In the genomic region with DNA sequence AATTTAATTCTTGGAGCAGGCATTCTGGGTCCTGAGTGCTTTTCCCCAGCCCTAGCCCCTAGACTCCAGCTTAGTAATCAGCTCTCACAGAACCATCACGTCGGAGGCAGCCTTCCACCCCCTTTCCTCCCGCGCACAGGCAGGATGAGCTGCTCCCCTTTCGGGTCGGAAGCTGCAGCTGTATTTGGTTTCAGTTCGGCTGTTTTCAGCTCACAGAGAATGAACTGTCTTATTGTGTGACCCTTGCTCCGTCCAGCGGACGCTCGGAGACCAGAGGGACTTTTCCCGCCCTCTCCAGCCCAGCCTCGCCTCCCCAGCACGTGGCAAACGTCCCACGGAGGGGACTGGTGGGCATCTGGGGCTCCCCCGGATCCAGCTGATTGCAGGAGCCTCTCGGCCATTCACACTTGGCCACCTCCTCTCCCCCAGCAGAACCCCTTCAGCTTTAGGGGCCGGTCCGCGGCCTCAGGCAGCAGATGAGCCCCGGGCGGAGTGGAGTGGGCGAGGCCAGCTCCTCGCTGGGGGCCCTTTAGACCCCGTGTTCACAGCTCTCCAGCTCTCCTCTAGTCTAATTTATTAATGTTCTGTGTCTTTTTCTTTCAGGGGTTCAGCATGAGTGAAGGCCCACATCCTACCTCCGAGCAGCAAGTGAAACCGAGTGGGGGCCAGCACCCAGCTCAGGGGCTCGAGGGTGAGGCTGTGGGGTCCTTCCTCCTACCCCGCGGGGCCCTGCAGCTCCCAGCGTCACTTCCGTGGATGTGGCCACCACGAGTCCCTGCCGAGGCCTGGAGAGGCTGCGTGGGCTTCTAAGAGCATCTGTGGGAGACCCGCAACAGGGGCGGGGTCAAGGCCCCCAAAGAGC, we compare ENCODE assay signal across 1 cellular context.
TF ChIP-seq lines count a peak whose summit lies in the region.

No MANE protein-coding gene starts in this region.

TF ChIP-seq in HepG2, 621 proteins besides CTCF, POLR2A, EP300 and RAD21 (continued from another document and continues in another):
- TF ChIP-seq, protein P1, sequence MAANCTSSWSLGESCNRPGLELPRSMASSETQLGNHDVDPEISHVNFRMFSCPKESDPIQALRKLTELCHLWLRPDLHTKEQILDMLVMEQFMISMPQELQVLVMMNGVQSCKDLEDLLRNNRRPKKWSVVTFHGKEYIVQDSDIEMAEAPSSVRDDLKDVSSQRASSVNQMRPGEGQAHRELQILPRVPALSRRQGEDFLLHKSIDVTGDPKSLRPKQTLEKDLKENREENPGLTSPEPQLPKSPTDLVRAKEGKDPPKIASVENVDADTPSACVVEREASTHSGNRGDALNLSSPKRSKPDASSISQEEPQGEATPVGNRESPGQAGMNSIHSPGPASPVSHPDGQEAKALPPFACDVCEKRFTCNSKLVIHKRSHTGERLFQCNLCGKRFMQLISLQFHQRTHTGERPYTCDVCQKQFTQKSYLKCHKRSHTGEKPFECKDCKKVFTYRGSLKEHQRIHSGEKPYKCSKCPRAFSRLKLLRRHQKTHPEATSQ (CRISPR knock-in tag; IDR thresholded peaks at IDR 0.05; ENCODE audit: borderline replicate concordance): 0 out of 2 replicates have a peak, but pooled peaks have one; percentile 63
- TF ChIP-seq IRF2 (CRISPR knock-in tag; IDR thresholded peaks at IDR 0.05) (peak; percentile 66), TRIM24 (CRISPR knock-in tag; IDR thresholded peaks at IDR 0.05) (no peak), ZBTB44 (CRISPR knock-in tag; IDR thresholded peaks at IDR 0.05) (peak; percentile 70), THAP7 (CRISPR knock-in tag; IDR thresholded peaks at IDR 0.05) (peak; percentile 86; the same call in 1 of the 2 replicates), KLF13 (CRISPR knock-in tag; IDR thresholded peaks at IDR 0.05) (no peak), ZNF367 (CRISPR knock-in tag; IDR thresholded peaks at IDR 0.05; ENCODE audit: borderline replicate concordance) (peak; percentile 57; the same call in 1 of the 2 replicates), MIXL1 (CRISPR knock-in tag; IDR thresholded peaks at IDR 0.05) (peak; percentile 58; the same call in 1 of the 2 replicates), ZFX (CRISPR knock-in tag; IDR thresholded peaks at IDR 0.05; ENCODE audit: low read depth) (peak; percentile 70), NR2C2 (CRISPR knock-in tag; IDR thresholded peaks at IDR 0.05; ENCODE audit: borderline replicate concordance) (peak; percentile 77), ZNF451 (CRISPR knock-in tag; IDR thresholded peaks at IDR 0.05) (peak; percentile 49; the same call in 1 of the 2 replicates), ZNF574 (CRISPR knock-in tag; IDR thresholded peaks at IDR 0.05) (peak; percentile 82), ZNF512 (CRISPR knock-in tag; IDR thresholded peaks at IDR 0.05) (peak; percentile 18; the same call in 1 of the 2 replicates), ZNF567 (CRISPR knock-in tag; IDR thresholded peaks at IDR 0.05; ENCODE audit: borderline replicate concordance) (0 out of 2 replicates have a peak, but pooled peaks have one; percentile 94), ZFAT (CRISPR knock-in tag; conservative IDR thresholded peaks at IDR 0.05) (peak; percentile 87), SP4 (CRISPR knock-in tag; IDR thresholded peaks at IDR 0.05) (peak; percentile 76), CENPT (CRISPR knock-in tag; IDR thresholded peaks at IDR 0.05; ENCODE audit: low read depth) (no peak), ZNF777 (CRISPR knock-in tag; IDR thresholded peaks at IDR 0.05) (peak; percentile 92), ZNF337 (CRISPR knock-in tag; IDR thresholded peaks at IDR 0.05; ENCODE audit: borderline replicate concordance, low read depth) (no peak), ZNF674 (CRISPR knock-in tag; IDR thresholded peaks at IDR 0.05; ENCODE audit: low read depth) (no peak), ZNF160 (CRISPR knock-in tag; IDR thresholded peaks at IDR 0.05) (peak; percentile 64; the same call in 1 of the 2 replicates), ZNF552 (CRISPR knock-in tag; IDR thresholded peaks at IDR 0.05; ENCODE audit: borderline replicate concordance) (peak; percentile 89)
- TF ChIP-seq, protein P2, sequence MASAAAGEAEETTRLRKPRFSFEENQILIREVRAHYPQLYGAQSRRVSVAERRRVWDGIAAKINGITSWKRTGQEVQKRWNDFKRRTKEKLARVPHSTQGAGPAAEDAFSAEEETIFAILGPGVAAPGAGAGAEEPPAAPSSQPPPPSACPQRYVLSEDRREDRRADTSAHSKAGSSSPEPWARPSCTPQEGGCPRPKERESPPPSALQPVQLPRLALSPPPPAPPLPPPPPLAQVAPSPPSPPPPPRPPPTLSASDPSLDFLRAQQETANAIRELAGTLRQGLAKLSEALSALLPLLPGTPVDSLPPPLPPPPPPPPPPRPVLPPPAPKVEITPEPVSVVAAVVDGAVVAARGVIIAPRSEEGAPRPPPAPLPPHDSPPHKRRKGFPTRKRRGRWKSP (CRISPR knock-in tag; IDR thresholded peaks at IDR 0.05): peak; percentile 62; the same call in 1 of the 2 replicates
- TF ChIP-seq, protein P3, sequence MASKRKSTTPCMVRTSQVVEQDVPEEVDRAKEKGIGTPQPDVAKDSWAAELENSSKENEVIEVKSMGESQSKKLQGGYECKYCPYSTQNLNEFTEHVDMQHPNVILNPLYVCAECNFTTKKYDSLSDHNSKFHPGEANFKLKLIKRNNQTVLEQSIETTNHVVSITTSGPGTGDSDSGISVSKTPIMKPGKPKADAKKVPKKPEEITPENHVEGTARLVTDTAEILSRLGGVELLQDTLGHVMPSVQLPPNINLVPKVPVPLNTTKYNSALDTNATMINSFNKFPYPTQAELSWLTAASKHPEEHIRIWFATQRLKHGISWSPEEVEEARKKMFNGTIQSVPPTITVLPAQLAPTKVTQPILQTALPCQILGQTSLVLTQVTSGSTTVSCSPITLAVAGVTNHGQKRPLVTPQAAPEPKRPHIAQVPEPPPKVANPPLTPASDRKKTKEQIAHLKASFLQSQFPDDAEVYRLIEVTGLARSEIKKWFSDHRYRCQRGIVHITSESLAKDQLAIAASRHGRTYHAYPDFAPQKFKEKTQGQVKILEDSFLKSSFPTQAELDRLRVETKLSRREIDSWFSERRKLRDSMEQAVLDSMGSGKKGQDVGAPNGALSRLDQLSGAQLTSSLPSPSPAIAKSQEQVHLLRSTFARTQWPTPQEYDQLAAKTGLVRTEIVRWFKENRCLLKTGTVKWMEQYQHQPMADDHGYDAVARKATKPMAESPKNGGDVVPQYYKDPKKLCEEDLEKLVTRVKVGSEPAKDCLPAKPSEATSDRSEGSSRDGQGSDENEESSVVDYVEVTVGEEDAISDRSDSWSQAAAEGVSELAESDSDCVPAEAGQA (IDR thresholded peaks at IDR 0.05; ENCODE audit: low read depth): peak; percentile 68; the same call in 1 of the 2 replicates
- TF ChIP-seq, protein P3 (CRISPR knock-in tag; IDR thresholded peaks at IDR 0.05; ENCODE audit: borderline replicate concordance): peak; percentile 83; the same call in 1 of the 2 replicates
- TF ChIP-seq, protein P4, sequence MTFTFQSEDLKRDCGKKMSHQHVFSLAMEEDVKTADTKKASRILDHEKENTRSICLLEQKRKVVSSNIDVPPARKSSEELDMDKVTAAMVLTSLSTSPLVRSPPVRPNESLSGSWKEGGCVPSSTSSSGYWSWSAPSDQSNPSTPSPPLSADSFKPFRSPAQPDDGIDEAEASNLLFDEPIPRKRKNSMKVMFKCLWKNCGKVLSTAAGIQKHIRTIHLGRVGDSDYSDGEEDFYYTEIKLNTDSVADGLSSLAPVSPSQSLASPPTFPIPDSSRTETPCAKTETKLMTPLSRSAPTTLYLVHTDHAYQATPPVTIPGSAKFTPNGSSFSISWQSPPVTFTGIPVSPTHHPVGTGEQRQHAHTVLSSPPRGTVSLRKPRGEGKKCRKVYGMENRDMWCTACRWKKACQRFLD (CRISPR knock-in tag; IDR thresholded peaks at IDR 0.05; ENCODE audit: borderline replicate concordance): peak; percentile 97
- TF ChIP-seq, protein P5, sequence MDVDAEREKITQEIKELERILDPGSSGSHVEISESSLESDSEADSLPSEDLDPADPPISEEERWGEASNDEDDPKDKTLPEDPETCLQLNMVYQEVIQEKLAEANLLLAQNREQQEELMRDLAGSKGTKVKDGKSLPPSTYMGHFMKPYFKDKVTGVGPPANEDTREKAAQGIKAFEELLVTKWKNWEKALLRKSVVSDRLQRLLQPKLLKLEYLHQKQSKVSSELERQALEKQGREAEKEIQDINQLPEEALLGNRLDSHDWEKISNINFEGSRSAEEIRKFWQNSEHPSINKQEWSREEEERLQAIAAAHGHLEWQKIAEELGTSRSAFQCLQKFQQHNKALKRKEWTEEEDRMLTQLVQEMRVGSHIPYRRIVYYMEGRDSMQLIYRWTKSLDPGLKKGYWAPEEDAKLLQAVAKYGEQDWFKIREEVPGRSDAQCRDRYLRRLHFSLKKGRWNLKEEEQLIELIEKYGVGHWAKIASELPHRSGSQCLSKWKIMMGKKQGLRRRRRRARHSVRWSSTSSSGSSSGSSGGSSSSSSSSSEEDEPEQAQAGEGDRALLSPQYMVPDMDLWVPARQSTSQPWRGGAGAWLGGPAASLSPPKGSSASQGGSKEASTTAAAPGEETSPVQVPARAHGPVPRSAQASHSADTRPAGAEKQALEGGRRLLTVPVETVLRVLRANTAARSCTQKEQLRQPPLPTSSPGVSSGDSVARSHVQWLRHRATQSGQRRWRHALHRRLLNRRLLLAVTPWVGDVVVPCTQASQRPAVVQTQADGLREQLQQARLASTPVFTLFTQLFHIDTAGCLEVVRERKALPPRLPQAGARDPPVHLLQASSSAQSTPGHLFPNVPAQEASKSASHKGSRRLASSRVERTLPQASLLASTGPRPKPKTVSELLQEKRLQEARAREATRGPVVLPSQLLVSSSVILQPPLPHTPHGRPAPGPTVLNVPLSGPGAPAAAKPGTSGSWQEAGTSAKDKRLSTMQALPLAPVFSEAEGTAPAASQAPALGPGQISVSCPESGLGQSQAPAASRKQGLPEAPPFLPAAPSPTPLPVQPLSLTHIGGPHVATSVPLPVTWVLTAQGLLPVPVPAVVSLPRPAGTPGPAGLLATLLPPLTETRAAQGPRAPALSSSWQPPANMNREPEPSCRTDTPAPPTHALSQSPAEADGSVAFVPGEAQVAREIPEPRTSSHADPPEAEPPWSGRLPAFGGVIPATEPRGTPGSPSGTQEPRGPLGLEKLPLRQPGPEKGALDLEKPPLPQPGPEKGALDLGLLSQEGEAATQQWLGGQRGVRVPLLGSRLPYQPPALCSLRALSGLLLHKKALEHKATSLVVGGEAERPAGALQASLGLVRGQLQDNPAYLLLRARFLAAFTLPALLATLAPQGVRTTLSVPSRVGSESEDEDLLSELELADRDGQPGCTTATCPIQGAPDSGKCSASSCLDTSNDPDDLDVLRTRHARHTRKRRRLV (CRISPR knock-in tag; IDR thresholded peaks at IDR 0.05): peak; percentile 81; the same call in 1 of the 2 replicates
